In genomic region chr11:57364851-57365660, GRCh38 we compare ENCODE assay signal across 22 cellular contexts. TPM values are rescaled to one million over a fixed set of nuclear protein-coding genes. Genes with fewer than 3 reads are reported as not detected.
"Had no signal": no experiment of that assay in that cellular context is flagged by ENCODE, and none has a peak within 500 bp of the region (broad histone marks: within the 10 kb centered on the region; RNA-seq: fewer than 3 reads in every experiment).

No MANE protein-coding gene starts in this region.

- H3K36me3 ChIP-seq: brain microvascular endothelial cell, esophagus squamous epithelium, prostate gland, transverse colon had no signal

- H3K27me3 ChIP-seq: brain microvascular endothelial cell, transverse colon had no signal

- H3K4me1 Mint-ChIP-seq: activated B cell treated with CpG ODN at 0.5 μM for 24 hours; activated CD4-positive, alpha-beta T cell treated with anti-CD3 and anti-CD28 coated beads, Interleukin-2, amount 10 ng/mL, durations not matched to agents 24 days and 14 days; activated naive CD8-positive, alpha-beta T cell treated with anti-CD3 and anti-CD28 coated beads, Interleukin-2, amount 10 ng/mL, durations not matched to agents 7 days and 5 days had no signal

- H3K4me3 ChIP-seq: esophagus squamous epithelium, lung, prostate gland, transverse colon had no signal

- H3K27ac ChIP-seq: brain microvascular endothelial cell, esophagus squamous epithelium, prostate gland, transverse colon had no signal

- H3K27ac Mint-ChIP-seq: activated B cell treated with CpG ODN at 0.5 μM for 24 hours; activated CD4-positive, alpha-beta T cell treated with anti-CD3 and anti-CD28 coated beads, Interleukin-2, amount 10 ng/mL, durations not matched to agents 24 days and 14 days; activated naive CD8-positive, alpha-beta T cell treated with anti-CD3 and anti-CD28 coated beads, Interleukin-2, amount 10 ng/mL, durations not matched to agents 7 days and 5 days had no signal

- H3K9me3 Mint-ChIP-seq: activated B cell treated with CpG ODN at 0.5 μM for 24 hours; activated CD4-positive, alpha-beta T cell treated with anti-CD3 and anti-CD28 coated beads, Interleukin-2, amount 10 ng/mL, durations not matched to agents 24 days and 14 days; activated naive CD8-positive, alpha-beta T cell treated with anti-CD3 and anti-CD28 coated beads, Interleukin-2, amount 10 ng/mL, durations not matched to agents 7 days and 5 days had no signal

- H3K4me1 ChIP-seq: esophagus squamous epithelium, prostate gland, transverse colon had no signal

- DNase-seq: activated B cell treated with CpG ODN at 0.5 μM for 24 hours; activated CD4-positive, alpha-beta T cell treated with anti-CD3 and anti-CD28 coated beads, Interleukin-2, amount 10 ng/mL, durations not matched to agents 24 days and 14 days; activated CD8-positive, alpha-beta memory T cell treated with anti-CD3 and anti-CD28 coated beads for 24 hours; activated naive CD4-positive, alpha-beta T cell; activated naive CD8-positive, alpha-beta T cell treated with anti-CD3 and anti-CD28 coated beads, Interleukin-2, amount 10 ng/mL, durations not matched to agents 7 days and 5 days; brain microvascular endothelial cell; cortex of kidney; effector CD4-positive, alpha-beta T cell; esophagus squamous epithelium; left cardiac atrium; midbrain; stimulated activated naive CD8-positive, alpha-beta T cell treated with anti-CD3 and anti-CD28 coated beads, Interleukin-15, Interleukin-2, amounts not matched to agents 100 U/mL and 50 U/mL, for 24 hours; transverse colon had no signal

- FAIRE-seq: endothelial cell of umbilical vein, TTC549 had no signal

- H3K4me3 Mint-ChIP-seq: activated B cell treated with CpG ODN at 0.5 μM for 24 hours; activated CD4-positive, alpha-beta T cell treated with anti-CD3 and anti-CD28 coated beads, Interleukin-2, amount 10 ng/mL, durations not matched to agents 24 days and 14 days; activated naive CD8-positive, alpha-beta T cell treated with anti-CD3 and anti-CD28 coated beads, Interleukin-2, amount 10 ng/mL, durations not matched to agents 7 days and 5 days had no signal

- H3K36me3 Mint-ChIP-seq: activated naive CD8-positive, alpha-beta T cell treated with anti-CD3 and anti-CD28 coated beads, Interleukin-2, amount 10 ng/mL, durations not matched to agents 7 days and 5 days had no signal

- H3K9me3 ChIP-seq: esophagus squamous epithelium, prostate gland, transverse colon had no signal

- ATAC-seq: left cardiac atrium; sciatic nerve; stimulated activated naive CD8-positive, alpha-beta T cell treated with anti-CD3 and anti-CD28 coated beads, Interleukin-15, Interleukin-2, amounts not matched to agents 100 U/mL and 50 U/mL, for 24 hours had no signal

- H3K27me3 Mint-ChIP-seq: activated CD4-positive, alpha-beta T cell treated with anti-CD3 and anti-CD28 coated beads, Interleukin-2, amount 10 ng/mL, durations not matched to agents 24 days and 14 days had no signal

RNA-seq across cellular contexts. Expression of gene PRG3, which starts 15.9 kb away (rescaled TPM):
- total RNA-seq: activated B cell treated with CpG ODN at 0.5 μM for 24 hours; activated CD4-positive, alpha-beta T cell treated with anti-CD3 and anti-CD28 coated beads, Interleukin-2, amount 10 ng/mL, durations not matched to agents 24 days and 14 days; activated naive CD8-positive, alpha-beta T cell treated with anti-CD3 and anti-CD28 coated beads, Interleukin-2, amount 10 ng/mL, durations not matched to agents 7 days and 5 days; endothelial cell of umbilical vein; esophagus squamous epithelium; fibroblast of villous mesenchyme; glomerular endothelial cell; left cardiac atrium; myocyte; prostate gland; sciatic nerve; T-helper 2 cell treated with Interferon-gamma antibody and Interleukin-4, amounts not matched to agents 100 ng/mL and 5 ng/mL, for 36 hours; transverse colon had no signal
- polyA plus RNA-seq: endothelial cell of umbilical vein had no signal

RNA-seq across cellular contexts. Expression of gene PRG2, which starts 25.4 kb away (rescaled TPM):
- total RNA-seq: esophagus squamous epithelium, fibroblast of villous mesenchyme, glomerular endothelial cell, left cardiac atrium, myocyte, sciatic nerve, transverse colon had no signal

RNA-seq across cellular contexts. Expression of gene P2RX3, which starts 26.9 kb away (rescaled TPM):
- total RNA-seq: activated B cell treated with CpG ODN at 0.5 μM for 24 hours; activated CD4-positive, alpha-beta T cell treated with anti-CD3 and anti-CD28 coated beads, Interleukin-2, amount 10 ng/mL, durations not matched to agents 24 days and 14 days; activated naive CD8-positive, alpha-beta T cell treated with anti-CD3 and anti-CD28 coated beads, Interleukin-2, amount 10 ng/mL, durations not matched to agents 7 days and 5 days; endothelial cell of umbilical vein; esophagus squamous epithelium; fibroblast of villous mesenchyme; glomerular endothelial cell; myocyte; sciatic nerve; T-helper 2 cell treated with Interferon-gamma antibody and Interleukin-4, amounts not matched to agents 100 ng/mL and 5 ng/mL, for 36 hours; transverse colon had no signal
- polyA plus RNA-seq: endothelial cell of umbilical vein, lung had no signal
